In genomic region chr7:128406147-128406985, GRCh38 we compare ENCODE assay signal across 1 cellular context.
TF ChIP-seq lines count a peak whose summit lies in the region.

No MANE protein-coding gene starts in this region.

TF ChIP-seq in SK-N-SH, 30 proteins besides CTCF, POLR2A, EP300 and RAD21 (continued from another document):
- TF ChIP-seq ZBTB33 (IDR thresholded peaks at IDR 0.05; ENCODE audit: borderline replicate concordance, low read depth) = no peak
- no peak for TF ChIP-seq GATA2 (CRISPR knock-in tag; IDR thresholded peaks at IDR 0.05)
- no peak for TF ChIP-seq JUND (IDR thresholded peaks at IDR 0.05)
- TF ChIP-seq ELF1 (IDR thresholded peaks at IDR 0.05) = no peak
- no peak for TF ChIP-seq REST (IDR thresholded peaks at IDR 0.05; ENCODE audit: low read depth, low read length)
TF ChIP-seq in SK-N-SH: peak in this region for 0.
